ENCODE assay signal across 20 cellular contexts in the genomic region with DNA sequence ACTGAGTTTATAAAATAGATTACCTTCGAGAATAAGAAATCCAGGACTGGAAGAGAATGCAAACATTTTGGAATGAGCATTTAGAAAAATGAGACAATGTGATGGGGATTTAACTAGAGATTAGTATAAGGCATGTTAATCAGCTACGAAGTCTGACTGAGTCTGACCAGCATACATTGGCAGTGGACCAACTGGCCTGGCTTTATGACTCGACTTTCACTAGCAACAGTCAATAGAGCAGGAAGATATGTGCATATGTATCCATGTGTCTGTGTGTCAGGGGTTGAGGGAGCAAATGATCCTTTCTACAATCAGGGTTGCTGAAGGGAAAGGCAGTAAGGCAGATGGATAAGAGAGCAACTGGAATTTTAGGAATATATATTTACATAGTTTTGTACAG.
DNase-seq lines count a peak whose midpoint lies in the region; ATAC-seq, FAIRE-seq and TF ChIP-seq lines count a peak whose summit lies in the region.
"Had no signal": no experiment of that assay in that cellular context is flagged by ENCODE, and none has a peak within 500 bp of the region (broad histone marks: within the 10 kb centered on the region; RNA-seq: fewer than 3 reads in every experiment).

No MANE protein-coding gene starts in this region.

- no peak overlapping the region for H3K4me2 ChIP-seq in osteoblast (ENCODE audit: insufficient read depth, low read length)
- H3K4me2 ChIP-seq: BLaER1 treated with 17β-estradiol and CSF1 and Interleukin-3, amounts not matched to agents 10 nM and 100 nM had no signal

- ATAC-seq in activated CD4-positive, CD25-positive, alpha-beta regulatory T cell treated with anti-CD3 and anti-CD28 coated beads, Interleukin-2, amount 50 U/mL, for 24 hours = no peak
- ATAC-seq: left lobe of liver; naive thymus-derived CD4-positive, alpha-beta T cell; psoas muscle had no signal

- H3K27me3 Mint-ChIP-seq in CD8-positive, alpha-beta memory T cell = no peaks in the 10 kb centered on the region
- H3K27me3 Mint-ChIP-seq: naive thymus-derived CD4-positive, alpha-beta T cell had no signal

- H3K9me3 ChIP-seq in CD8-positive, alpha-beta memory T cell (ENCODE audit: low read length) = no peaks in the 10 kb centered on the region
- H3K9me3 ChIP-seq in osteoblast (ENCODE audit: low read depth, low read length) = no peaks in the 10 kb centered on the region
- H3K9me3 ChIP-seq: BLaER1 treated with 17β-estradiol and CSF1 and Interleukin-3, amounts not matched to agents 10 nM and 100 nM; thoracic aorta had no signal

- POLR2A ChIA-PET in CD8-positive, alpha-beta memory T cell (lab: Charles Lee) = no interaction called here

- FAIRE-seq in D721Med (lab: Jason Lieb, UNC) = peak; percentile 81

- H3K36me3 ChIP-seq in CD8-positive, alpha-beta memory T cell (ENCODE audit: insufficient read depth, low read length) = no peaks in the 10 kb centered on the region
- no peaks in the 10 kb centered on the region for H3K36me3 ChIP-seq in osteoblast (ENCODE audit: insufficient read depth, low read length)
- H3K36me3 ChIP-seq: BLaER1 treated with 17β-estradiol and CSF1 and Interleukin-3, amounts not matched to agents 10 nM and 100 nM; thoracic aorta had no signal

- CTCF ChIA-PET in CD8-positive, alpha-beta memory T cell (lab: Charles Lee) = no interaction called here

- H3K36me3 Mint-ChIP-seq in CD8-positive, alpha-beta memory T cell = no peaks in the 10 kb centered on the region

- H3K4me1 ChIP-seq in CD8-positive, alpha-beta memory T cell (ENCODE audit: insufficient read depth, low read length) = no peaks in the 10 kb centered on the region
- no peaks in the 10 kb centered on the region for H3K4me1 ChIP-seq in osteoblast (ENCODE audit: insufficient read depth, low read length)
- H3K4me1 ChIP-seq: BLaER1 treated with 17β-estradiol and CSF1 and Interleukin-3, amounts not matched to agents 10 nM and 100 nM; psoas muscle had no signal

- H3K9me3 Mint-ChIP-seq in CD8-positive, alpha-beta memory T cell = peaks cover 3 to 27% (median 7%) of the 10 kb centered on the region in 5 donors

- H4K20me1 ChIP-seq in osteoblast (ENCODE audit: insufficient read depth, low read length) = no peaks in the 10 kb centered on the region
- H4K20me1 ChIP-seq: BLaER1 treated with 17β-estradiol and CSF1 and Interleukin-3, amounts not matched to agents 10 nM and 100 nM had no signal

- H3K4me3 ChIP-seq in foreskin fibroblast (ENCODE audit: low read depth in 1 of 2, low read length in 2 of 2) (no peak overlapping the region), osteoblast (ENCODE audit: insufficient read depth, low read length) (no peak overlapping the region)
- no peak overlapping the region for H3K4me3 ChIP-seq in CD8-positive, alpha-beta memory T cell (ENCODE audit: low read length)
- H3K4me3 ChIP-seq: BLaER1 treated with 17β-estradiol and CSF1 and Interleukin-3, amounts not matched to agents 10 nM and 100 nM; psoas muscle; thoracic aorta had no signal

- no peaks in the 10 kb centered on the region for H3K27me3 ChIP-seq in CD8-positive, alpha-beta memory T cell (ENCODE audit: insufficient read depth, low read length, poor library complexity, severe bottlenecking)
- no peaks in the 10 kb centered on the region for H3K27me3 ChIP-seq in osteoblast (ENCODE audit: insufficient read depth, low read length)
- H3K27me3 ChIP-seq: BLaER1 treated with 17β-estradiol and CSF1 and Interleukin-3, amounts not matched to agents 10 nM and 100 nM had no signal

- H3K27ac Mint-ChIP-seq in CD8-positive, alpha-beta memory T cell = no peak overlapping the region
- H3K27ac Mint-ChIP-seq: naive thymus-derived CD4-positive, alpha-beta T cell; T-helper 1 cell treated with Interleukin-12 subunit alpha and Interleukin-12 subunit beta and Interleukin-4 antibody, amounts not matched to agents 30 μg/mL and 1 μg/mL, for 36 hours had no signal

- no peaks in the 10 kb centered on the region for H3K4me1 Mint-ChIP-seq in CD8-positive, alpha-beta memory T cell
- H3K4me1 Mint-ChIP-seq: naive thymus-derived CD4-positive, alpha-beta T cell had no signal

- no peak overlapping the region for H2AFZ ChIP-seq in osteoblast (ENCODE audit: low read length)

- H3K79me2 ChIP-seq in osteoblast (ENCODE audit: insufficient read depth, low read length) = no peaks in the 10 kb centered on the region

- no peak for DNase-seq in D721Med (ENCODE audit: insufficient read length, low spot score)
- peak; percentile 37 for DNase-seq in M059J (ENCODE audit: low read depth)
- peak; percentile 51 for DNase-seq in amniotic stem cell (lab: John Stamatoyannopoulos, UW)
- peak; percentile 38 to 53 for DNase-seq in foreskin fibroblast
- DNase-seq in NOMO-1 treated with dmso at 0.1 percent for 144 hours (lab: John Stamatoyannopoulos, UW; ENCODE audit: unreplicated experiment) = no peak
- DNase-seq in CD8-positive, alpha-beta memory T cell = no peak
- no peak for DNase-seq in osteoblast (ENCODE audit: insufficient read length, low spot score, missing footprints)
- DNase-seq: activated CD8-positive, alpha-beta memory T cell treated with anti-CD3 and anti-CD28 coated beads, Interleukin-2, amount 50 U/mL, for 48 hours; activated naive CD4-positive, alpha-beta T cell treated with anti-CD3 and anti-CD28 coated beads, Interleukin-2, amount 50 U/mL, for 16 hours; MM.1S; naive thymus-derived CD4-positive, alpha-beta T cell; NCI-H2227 treated with DMSO at 0.1 percent for 48 hours; psoas muscle; RPMI8226; stimulated activated CD8-positive, alpha-beta memory T cell treated with anti-CD3 and anti-CD28 coated beads, Interleukin-4, amount 100 ng/mL, for 48 hours had no signal

- H3K27ac ChIP-seq in CD8-positive, alpha-beta memory T cell (ENCODE audit: low read depth, low read length) = no peak overlapping the region
- no peak overlapping the region for H3K27ac ChIP-seq in osteoblast (ENCODE audit: low read depth, low read length)
- H3K27ac ChIP-seq: BLaER1 treated with 17β-estradiol and CSF1 and Interleukin-3, amounts not matched to agents 10 nM and 100 nM; psoas muscle; thoracic aorta had no signal

- H3K4me3 Mint-ChIP-seq in CD8-positive, alpha-beta memory T cell = no peak overlapping the region
- H3K4me3 Mint-ChIP-seq: naive thymus-derived CD4-positive, alpha-beta T cell; T-helper 1 cell treated with Interleukin-12 subunit alpha and Interleukin-12 subunit beta and Interleukin-4 antibody, amounts not matched to agents 30 μg/mL and 1 μg/mL, for 36 hours had no signal

- TF ChIP-seq CTCF in D721Med (IDR thresholded peaks at IDR 0.05; ENCODE audit: insufficient read depth, missing control alignments) (no peak), foreskin fibroblast (IDR thresholded peaks at IDR 0.05; ENCODE audit: low read depth, low read length) (no peak), osteoblast (IDR thresholded peaks at IDR 0.05; ENCODE audit: extremely low read depth, low read depth, low read length) (no peak)

Comparison
In these comparisons a context has a peak if more than half of its experiments do, and no peak if none do; other contexts are left out.
1. DNase-seq: peak in M059J (single experiment), amniotic stem cell (single experiment) and foreskin fibroblast (2 of 2); none in D721Med (single experiment), NOMO-1 treated with dmso at 0.1 percent for 144 hours (single experiment), CD8-positive, alpha-beta memory T cell (0 of 5) and osteoblast (single experiment).